In the genomic region with DNA sequence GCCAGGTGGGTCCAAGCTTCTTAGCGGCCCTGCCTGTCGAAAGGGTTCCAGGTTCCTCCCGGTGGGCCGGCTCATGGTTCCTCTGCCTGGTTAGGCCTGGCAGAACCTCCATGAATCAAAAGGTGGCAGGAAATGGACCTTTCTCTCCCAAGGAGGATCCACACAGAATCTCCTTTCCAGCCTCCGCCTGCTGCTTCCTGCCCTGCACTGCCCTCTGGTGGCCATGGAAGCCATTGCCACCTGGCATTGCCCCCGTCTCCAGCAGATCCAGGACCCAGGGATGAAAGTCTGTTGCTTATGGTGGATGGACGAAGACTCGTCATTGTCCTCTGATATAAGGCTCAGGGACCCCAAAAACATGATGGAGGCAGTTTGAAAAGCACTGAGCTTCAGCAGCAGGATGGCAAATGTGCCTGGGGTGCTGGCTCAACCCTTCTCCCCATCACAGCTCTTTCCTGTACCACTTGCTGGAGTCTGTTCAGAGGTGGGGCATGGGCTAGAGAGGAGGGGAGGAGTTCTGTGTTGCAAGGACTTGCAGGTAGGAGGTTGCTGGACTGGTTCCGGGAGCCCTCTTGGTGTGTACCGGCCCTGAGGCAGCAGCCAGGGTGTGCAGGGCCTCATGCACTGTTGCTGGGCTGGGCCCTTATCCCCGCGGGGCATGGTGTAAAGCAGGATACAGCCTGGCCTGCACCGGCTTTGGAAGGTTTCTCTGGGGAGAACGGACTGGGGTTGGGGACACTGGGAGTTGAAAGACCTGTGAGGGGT, we compare ENCODE assay signal across 8 cellular contexts. TPM values are rescaled to one million over a fixed set of nuclear protein-coding genes. Genes with fewer than 3 reads are reported as not detected.
DNase-seq lines count a peak whose midpoint lies in the region; ATAC-seq and FAIRE-seq lines count a peak whose summit lies in the region.

No MANE protein-coding gene starts in this region.

- H3K36me3 ChIP-seq in GM23248 (ENCODE audit: low read depth): no peaks in the 10 kb centered on the region
- H3K36me3 ChIP-seq in small intestine (ENCODE audit: control insufficient read depth in 2 of 2, insufficient read depth in 2 of 2, low read length in 2 of 2): no peaks in the 10 kb centered on the region

- peaks cover 22% of the 10 kb centered on the region for H3K4me1 Mint-ChIP-seq in T-helper 2 cell treated with Interferon-gamma antibody and Interleukin-4, amounts not matched to agents 5 μg/mL and 100 μg/mL, for 36 hours (ENCODE audit: low read depth)

- no peaks in the 10 kb centered on the region for H4K20me1 ChIP-seq in GM23248 (ENCODE audit: insufficient read depth)

- H3K4me3 ChIP-seq in GM23248 (no peak overlapping the region), small intestine (ENCODE audit: low read depth in 1 of 2, low read length in 2 of 2) (no peak overlapping the region)

- no peaks in the 10 kb centered on the region for H3F3A ChIP-seq in GM23248 (ENCODE audit: insufficient read depth)

- no peak for FAIRE-seq in small intestine (lab: Jason Lieb, UNC)

- H3K27ac ChIP-seq in GM23248 (no peak overlapping the region), small intestine (ENCODE audit: low read depth in 1 of 2, low read length in 1 of 2) (no peak overlapping the region)

- H3K9ac ChIP-seq in GM23248: no peak overlapping the region

- no peaks in the 10 kb centered on the region for H3K79me2 ChIP-seq in GM23248 (ENCODE audit: insufficient read depth)

- peak; percentile 55 for DNase-seq in Caki2 (ENCODE audit: low read depth)
- DNase-seq in GM23248: peak; percentile 77
- peak; percentile 30 for DNase-seq in NCI-H146 treated with DMSO at 0.1 percent for 48 hours (lab: John Stamatoyannopoulos, UW; ENCODE audit: unreplicated experiment)
- DNase-seq in T-helper 2 cell treated with Interferon-gamma antibody and Interleukin-4, amounts not matched to agents 5 μg/mL and 100 μg/mL, for 36 hours (ENCODE audit: low spot score): peak; percentile 54
- DNase-seq in anterior cingulate cortex (lab: John Stamatoyannopoulos, UW): peak in 57 of 58 donors; percentile 7 to 88 (median 49)
- peak; percentile 93 for DNase-seq in hepatic stellate cell (ENCODE audit: low spot score)
- peak; percentile 73 for DNase-seq in small intestine

- no peak overlapping the region for H2AFZ ChIP-seq in GM23248

- H3K27ac Mint-ChIP-seq in T-helper 2 cell treated with Interferon-gamma antibody and Interleukin-4, amounts not matched to agents 5 μg/mL and 100 μg/mL, for 36 hours: no peak overlapping the region

- H3K27me3 Mint-ChIP-seq in T-helper 2 cell treated with Interferon-gamma antibody and Interleukin-4, amounts not matched to agents 5 μg/mL and 100 μg/mL, for 36 hours (ENCODE audit: low read depth): no peaks in the 10 kb centered on the region

- H3K9me3 ChIP-seq in GM23248 (ENCODE audit: low read depth) (no peaks in the 10 kb centered on the region), small intestine (ENCODE audit: control insufficient read depth, low read depth) (no peaks in the 10 kb centered on the region)

- H3K27me3 ChIP-seq in GM23248 (replicated peaks; ENCODE audit: insufficient read depth): peaks cover 33% of the 10 kb centered on the region
- H3K27me3 ChIP-seq in small intestine (ENCODE audit: control insufficient read depth in 2 of 2, insufficient read depth in 2 of 2, low read length in 2 of 2): no peaks in the 10 kb centered on the region

- H3K4me1 ChIP-seq in GM23248 (ENCODE audit: insufficient read depth) (no peaks in the 10 kb centered on the region), small intestine (ENCODE audit: control insufficient read depth in 2 of 2, insufficient read depth in 1 of 2, low read depth in 1 of 2, low read length in 1 of 2) (no peaks in the 10 kb centered on the region)

- ATAC-seq in HG02884 (IDR thresholded peaks at IDR 0.05; ENCODE audit: unreplicated experiment): no peak

- H3K4me2 ChIP-seq in GM23248 (ENCODE audit: unreplicated experiment): no peak overlapping the region

- H3K4me3 Mint-ChIP-seq in T-helper 2 cell treated with Interferon-gamma antibody and Interleukin-4, amounts not matched to agents 5 μg/mL and 100 μg/mL, for 36 hours: no peak overlapping the region

- no peaks in the 10 kb centered on the region for H3K9me2 ChIP-seq in GM23248 (ENCODE audit: insufficient read depth)

- WGBS in GM23248 (ENCODE audit: low coverage in 1 of 2, low lambda C conversion rate in 2 of 2, missing lambda C conversion rate in 2 of 2), 2 experiments: 33 to 34% methylated on average over 14 of the region's 14 CpGs
- 37 to 38% (median 37%) methylated on average over 14 of the region's 14 CpGs for WGBS in small intestine, 3 donors

- in situ Hi-C loops in Caki2 (cut with HindIII; ENCODE audit: low pct_unique_long_range_greater_than_20kb, low sequenced_read_pairs) (no loop called here), GM23248 (cut with MboI) (no loop called here)

- no peaks in the 10 kb centered on the region for H3K9me3 Mint-ChIP-seq in T-helper 2 cell treated with Interferon-gamma antibody and Interleukin-4, amounts not matched to agents 5 μg/mL and 100 μg/mL, for 36 hours

- peaks cover 2% of the 10 kb centered on the region for H3K36me3 Mint-ChIP-seq in T-helper 2 cell treated with Interferon-gamma antibody and Interleukin-4, amounts not matched to agents 5 μg/mL and 100 μg/mL, for 36 hours (ENCODE audit: low read depth)

RNA-seq across cellular contexts. Expression of gene INMT, which starts 11.3 kb away (rescaled TPM):
- not detected in 2 replicates for total RNA-seq in Caki2 (2014; rRNA removed; shearing (Covaris generic); ENCODE audit: low replicate concordance)
- total RNA-seq in GM23248 (2014; rRNA removed; shearing (Covaris generic)): 0.13 TPM in 1 of 2 replicates, not detected in the other
- 0.09 TPM in 2 replicates for polyA plus RNA-seq in GM23248 (2016; fragmentation: Nextera tagmentation; extraction: Ambion mirVana)
- polyA plus RNA-seq in small intestine: 1 to 10 TPM; 1.1 to 6.1 (median 1.9) TPM

RNA-seq across cellular contexts. Expression of gene MINDY4, which starts 30.6 kb away (rescaled TPM):
- 3.6 and 4.0 TPM in 2 replicates for total RNA-seq in Caki2 (2014; rRNA removed; shearing (Covaris generic); ENCODE audit: low replicate concordance)
- 1.8 and 3.5 TPM in 2 replicates for total RNA-seq in GM23248 (2014; rRNA removed; shearing (Covaris generic))
- polyA plus RNA-seq in GM23248 (2016; fragmentation: Nextera tagmentation; extraction: Ambion mirVana) (2.5 and 2.6 TPM in 2 replicates), small intestine (1 to 10 TPM in 1 of 3 donors, under 1 TPM in 2; 0.22 to 3.6 (median 0.27) TPM)

RNA-seq across cellular contexts. Expression of gene CRHR2, which starts 58.3 kb away (rescaled TPM):
- total RNA-seq in Caki2 (2014; rRNA removed; shearing (Covaris generic); ENCODE audit: low replicate concordance): not detected in 2 replicates
- not detected in 2 replicates for total RNA-seq in GM23248 (2014; rRNA removed; shearing (Covaris generic))
- polyA plus RNA-seq in GM23248 (2016; fragmentation: Nextera tagmentation; extraction: Ambion mirVana) (0.05 TPM in 1 of 2 replicates, not detected in the other), small intestine (under 1 TPM in 1 of 3 donors, not detected in 2; 0.04 TPM)

Comparison
In these comparisons a context has a peak if more than half of its experiments do, and no peak if none do; other contexts are left out.
1. DNase-seq: peak in every context shown above with its lines; median percentile 93 in hepatic stellate cell; 77 in GM23248; 73 in small intestine; 55 in Caki2; 54 in T-helper 2 cell treated with Interferon-gamma antibody and Interleukin-4, amounts not matched to agents 5 μg/mL and 100 μg/mL, for 36 hours; 49 in anterior cingulate cortex; 30 in NCI-H146 treated with DMSO at 0.1 percent for 48 hours.